In genomic region chr12:46390881-46391280, GRCh38 we compare ENCODE assay signal across 10 cellular contexts. TPM values are rescaled to one million over a fixed set of nuclear protein-coding genes. Genes with fewer than 3 reads are reported as not detected.
DNase-seq lines count a peak whose midpoint lies in the region; ATAC-seq, FAIRE-seq and TF ChIP-seq lines count a peak whose summit lies in the region.
"Had no signal": no experiment of that assay in that cellular context is flagged by ENCODE, and none has a peak within 500 bp of the region (broad histone marks: within the 10 kb centered on the region; RNA-seq: fewer than 3 reads in every experiment).

No MANE protein-coding gene starts in this region.

- no peaks in the 10 kb centered on the region for H3K27me3 ChIP-seq in CD4-positive, CD25-positive, alpha-beta regulatory T cell (ENCODE audit: control insufficient read depth, insufficient read depth, low read length)
- H3K27me3 ChIP-seq in GM23338 (ENCODE audit: insufficient read depth) (no peaks in the 10 kb centered on the region), K562 (ENCODE audit: control insufficient read depth in 2 of 2, insufficient read depth in 2 of 2, low read length in 2 of 2) (no peaks in the 10 kb centered on the region)
- H3K27me3 ChIP-seq: MG63 had no signal

- intact Hi-C loops in K562 (cut with micrococcal nuclease): no loop called here

- no peak overlapping the region for H2AFZ ChIP-seq in GM23338
- peak overlapping the region; percentile 37; the same call in 1 of the 2 replicates for H2AFZ ChIP-seq in K562 (ENCODE audit: low read depth, low read length)

- no peak overlapping the region for H3K4me3 ChIP-seq in CD4-positive, CD25-positive, alpha-beta regulatory T cell (ENCODE audit: low read depth, low read length)
- H3K4me3 ChIP-seq in GM23338: no peak overlapping the region; the same call in 1 of the 2 replicates
- H3K4me3 ChIP-seq in K562: no peak overlapping the region
- H3K4me3 ChIP-seq: MG63 had no signal

- no peak for ATAC-seq in CD4-positive, CD25-positive, alpha-beta regulatory T cell (ENCODE audit: low read depth in 2 of 2)
- ATAC-seq in GM23338 (peak; percentile 27), K562 (peak; percentile 12; the same call in 2 of the 3 replicates), HG02610 (IDR thresholded peaks at IDR 0.05; ENCODE audit: unreplicated experiment) (no peak), esophagus mucosa (no peak)

- no peak for DNase-seq in CD4-positive, CD25-positive, alpha-beta regulatory T cell
- peak; percentile 28 for DNase-seq in GM23338 (ENCODE audit: low spot score)
- no peak for DNase-seq in K562 (ENCODE audit: extremely low read depth in 1 of 4, low spot score in 3 of 4)
- no peak for DNase-seq in substantia nigra (lab: John Stamatoyannopoulos, UW)
- no peak for DNase-seq in NCI-H345 (lab: John Stamatoyannopoulos, UW)
- DNase-seq: central memory CD4-positive, alpha-beta T cell; MG63 had no signal

- no peak for TF ChIP-seq POLR2A in K562 (conservative IDR thresholded peaks at IDR 0.05)

- H3K27ac ChIP-seq in CD4-positive, CD25-positive, alpha-beta regulatory T cell (ENCODE audit: insufficient read depth, low read length, poor library complexity, severe bottlenecking): no peak overlapping the region
- H3K27ac ChIP-seq in GM23338 (ENCODE audit: low read depth) (peak overlapping the region; percentile 69), K562 (ENCODE audit: extremely low read depth, low read depth, low read length) (no peak overlapping the region), substantia nigra (ENCODE audit: low read depth, low read length, poor library complexity, severe bottlenecking) (no peak overlapping the region)

- H3K79me2 ChIP-seq in GM23338 (replicated peaks; ENCODE audit: insufficient read depth) (peaks cover 5% of the 10 kb centered on the region; the same call in 1 of the 2 replicates), K562 (ENCODE audit: control insufficient read depth, insufficient read depth, low read length) (peaks cover 6% of the 10 kb centered on the region; the same call in 2 of the 3 replicates)

- H3K36me3 ChIP-seq in CD4-positive, CD25-positive, alpha-beta regulatory T cell (ENCODE audit: control insufficient read depth, insufficient read depth, low read length): no peaks in the 10 kb centered on the region
- H3K36me3 ChIP-seq in GM23338 (ENCODE audit: insufficient read depth): peaks cover 6% of the 10 kb centered on the region; the same call in 1 of the 2 replicates
- H3K36me3 ChIP-seq in K562 (ENCODE audit: control insufficient read depth, insufficient read depth, low read length): no peaks in the 10 kb centered on the region

- H3K36me3 Mint-ChIP-seq in CD4-positive, CD25-positive, alpha-beta regulatory T cell: peaks cover 49% of the 10 kb centered on the region
- H3K36me3 Mint-ChIP-seq in GM23338 (ENCODE audit: low read depth): peaks cover 65% of the 10 kb centered on the region
- peaks cover 17% of the 10 kb centered on the region for H3K36me3 Mint-ChIP-seq in nephron (ENCODE audit: low read depth)

- peaks cover 0 to 3% (median 0%) of the 10 kb centered on the region in 7 donors for H3K9me3 Mint-ChIP-seq in CD4-positive, CD25-positive, alpha-beta regulatory T cell
- peaks cover 6% of the 10 kb centered on the region for H3K9me3 Mint-ChIP-seq in GM23338
- no peaks in the 10 kb centered on the region for H3K9me3 Mint-ChIP-seq in nephron

- peaks cover 2% of the 10 kb centered on the region for H3K9me1 ChIP-seq in K562 (ENCODE audit: control insufficient read depth, insufficient read depth, low read length)

- no peaks in the 10 kb centered on the region for H3K9me3 ChIP-seq in CD4-positive, CD25-positive, alpha-beta regulatory T cell (ENCODE audit: control insufficient read depth in 2 of 2, low read length in 2 of 2)
- no peaks in the 10 kb centered on the region for H3K9me3 ChIP-seq in K562 (replicated peaks; ENCODE audit: control insufficient read depth, insufficient read depth, low read depth, low read length)
- H3K9me3 ChIP-seq: MG63 had no signal

- BruUV-seq in K562 (replicated peaks; lab: Mats Ljungman, UMichigan): no TSS peak

- no peak for TF ChIP-seq CTCF in GM23338 (conservative IDR thresholded peaks at IDR 0.05; ENCODE audit: low read depth in 2 of 2)
- TF ChIP-seq CTCF in K562 (IDR thresholded peaks at IDR 0.05 in 2 of 3, conservative IDR thresholded peaks at IDR 0.05 in 1 of 3; ENCODE audit: insufficient read depth in 2 of 3, low read depth in 1 of 3, low read length in 3 of 3): no peak
- no peak for TF ChIP-seq CTCF in nephron (IDR thresholded peaks at IDR 0.05; ENCODE audit: unreplicated experiment in 3 of 3)

- H3K4me2 ChIP-seq in GM23338 (peak overlapping the region; percentile 41), K562 (ENCODE audit: insufficient read depth, low read length) (0 out of 2 replicates have a peak overlapping the region, but pooled peaks have one; percentile 13)

- in situ Hi-C loops in K562 (cut with MboI): no loop called here

- H3K4me1 Mint-ChIP-seq in CD4-positive, CD25-positive, alpha-beta regulatory T cell: peaks cover 9 to 39% (median 28%) of the 10 kb centered on the region in 4 donors
- H3K4me1 Mint-ChIP-seq in GM23338 (peaks cover 81% of the 10 kb centered on the region), nephron (peaks cover 75% of the 10 kb centered on the region)

- H3F3A ChIP-seq in GM23338 (replicated peaks; ENCODE audit: low read depth): peaks cover 10% of the 10 kb centered on the region; the same call in 1 of the 2 replicates

- H3K27me3 Mint-ChIP-seq in CD4-positive, CD25-positive, alpha-beta regulatory T cell: no peaks in the 10 kb centered on the region
- peaks cover 1% of the 10 kb centered on the region for H3K27me3 Mint-ChIP-seq in GM23338 (ENCODE audit: insufficient read depth, low read depth, poor library complexity)
- no peaks in the 10 kb centered on the region for H3K27me3 Mint-ChIP-seq in nephron (ENCODE audit: low read depth)

- no peak overlapping the region for H3K4me3 Mint-ChIP-seq in CD4-positive, CD25-positive, alpha-beta regulatory T cell
- H3K4me3 Mint-ChIP-seq in GM23338 (peak overlapping the region; percentile 6; the same call in 1 of the 3 replicates), nephron (no peak overlapping the region)

- CTCF ChIA-PET in K562 (lab: Yijun Ruan, JAX; ENCODE audit: low intra/inter-chr PET ratio): no interaction called here

- peak overlapping the region in 2 of 3 donors; percentile 16 to 34 for H3K27ac Mint-ChIP-seq in CD4-positive, CD25-positive, alpha-beta regulatory T cell
- H3K27ac Mint-ChIP-seq in GM23338 (peak overlapping the region; percentile 43; the same call in 1 of the 2 replicates), nephron (peak overlapping the region in 2 of 3 experiments; percentile 71 to 93)

- no peaks in the 10 kb centered on the region for H4K20me1 ChIP-seq in GM23338 (replicated peaks; ENCODE audit: insufficient read depth)
- H4K20me1 ChIP-seq in K562 (replicated peaks; ENCODE audit: control insufficient read depth, insufficient read depth, low read length): no peaks in the 10 kb centered on the region

- WGBS in K562 (ENCODE audit: insufficient coverage, low coverage, missing lambda C conversion rate): 60% methylated on average over 4 of the region's 4 CpGs

- no peak for TF ChIP-seq RAD21 in K562 (CRISPR knock-in tag; conservative IDR thresholded peaks at IDR 0.05 in 1 of 2, IDR thresholded peaks at IDR 0.05 in 1 of 2)

- no peak for TF ChIP-seq EP300 in K562 (IDR thresholded peaks at IDR 0.05; ENCODE audit: low read length)

- peaks cover 19% of the 10 kb centered on the region for H3K4me1 ChIP-seq in CD4-positive, CD25-positive, alpha-beta regulatory T cell (ENCODE audit: control insufficient read depth, insufficient read depth, low read length, poor library complexity, severe bottlenecking)
- H3K4me1 ChIP-seq in GM23338 (ENCODE audit: insufficient read depth): peaks cover 71% of the 10 kb centered on the region
- H3K4me1 ChIP-seq in K562 (replicated peaks in 1 of 2; ENCODE audit: control insufficient read depth in 2 of 2, insufficient read depth in 2 of 2, low read length in 2 of 2): peaks cover 3 to 32% of the 10 kb centered on the region in 2 experiments; a peak in 4 of 5 replicates

- no peak overlapping the region for H3K9ac ChIP-seq in K562 (ENCODE audit: insufficient read depth in 1 of 2, low read depth in 2 of 2, low read length in 2 of 2)

- POLR2A ChIA-PET in K562 (lab: Yijun Ruan, JAX): interaction anchor here (0.5 kb wide), 1 partner anchor 10 kb away, joined by 3 read pairs; no protein-coding TSS in a partner anchor

- H3K9me2 ChIP-seq in GM23338 (ENCODE audit: insufficient read depth): no peaks in the 10 kb centered on the region

- no peak for FAIRE-seq in K562 (lab: Jason Lieb, UNC)

RNA-seq across cellular contexts. Expression of gene SLC38A2, which starts 18.3 kb away (rescaled TPM):
- total RNA-seq in CD4-positive, CD25-positive, alpha-beta regulatory T cell: 186 TPM
- polyA plus RNA-seq in CD4-positive, CD25-positive, alpha-beta regulatory T cell: 100 to 1,000 TPM in 1 of 4 donors, 10 to 100 TPM in 3; 53.0 to 110 (median 80.1) TPM
- total RNA-seq in GM23338 (2014; rRNA removed; shearing (Covaris generic)): 665 and 718 TPM in 2 replicates
- 168 and 181 TPM in 2 replicates for polyA plus RNA-seq in GM23338 (2016; fragmentation: Nextera tagmentation; extraction: Ambion mirVana)
- total RNA-seq in K562 (2011; cell fraction: chromatin; rRNA removed; ENCODE audit: low replicate concordance): 290 and 561 TPM in 2 replicates
- total RNA-seq in K562 (2011; cell fraction: nucleolus; rRNA removed): 141 TPM in 2 replicates
- 257 and 355 TPM in 2 replicates for total RNA-seq in K562 (2011; cell fraction: nucleoplasm; rRNA removed)
- 176 and 194 TPM in 2 replicates for total RNA-seq in K562 (2014; rRNA removed)
- total RNA-seq in K562 (2014; rRNA removed; fragmentation: Illumina TruSeq; extraction: Trizol): 227 and 308 TPM in 2 replicates
- 106 and 114 TPM in 2 replicates for total RNA-seq in K562 (2015; rRNA removed; fragmentation: Illumina TruSeq; extraction: Trizol)
- total RNA-seq in K562 (2021): 249 and 292 TPM in 2 replicates
- 122 and 143 TPM in 2 replicates for polyA plus RNA-seq in K562 (2011; rRNA removed)
- polyA plus RNA-seq in K562 (2011; cell fraction: cytosol; rRNA removed): 83.9 and 91.7 TPM in 2 replicates
- 241 and 296 TPM in 2 replicates for polyA plus RNA-seq in K562 (2011; cell fraction: nucleus; rRNA removed)
- 79.7 and 147 TPM in 2 replicates for polyA plus RNA-seq in K562 (2012)
- polyA plus RNA-seq in K562 (2014; fragmentation: Illumina TruSeq; extraction: Trizol): 180 and 209 TPM in 2 replicates
- polyA plus RNA-seq in K562 (2014; fragmentation: Nextera tagmentation; extraction: Ambion mirVana): 100 to 1,000 TPM in 1 of 2 experiments, 10 to 100 TPM in 1; 98.7 to 132 TPM
- polyA plus RNA-seq in K562 (2014; rRNA removed): 117 and 130 TPM in 2 replicates
- polyA minus RNA-seq in K562 (2011; rRNA and poly(A)+ RNA removed): 176 and 180 TPM in 2 replicates
- 73.8 and 122 TPM in 2 replicates for polyA minus RNA-seq in K562 (2011; cell fraction: cytosol; rRNA and poly(A)+ RNA removed)
- 275 and 440 TPM in 2 replicates for polyA minus RNA-seq in K562 (2011; cell fraction: nucleus; rRNA and poly(A)+ RNA removed)
- 245 TPM for total RNA-seq in esophagus mucosa

Comparison
In these comparisons a context has a peak if more than half of its experiments do, and no peak if none do; other contexts are left out.
1. ATAC-seq: peak in GM23338 (single experiment) and K562 (single experiment); none in CD4-positive, CD25-positive, alpha-beta regulatory T cell (0 of 2), HG02610 (single experiment) and esophagus mucosa (single experiment).
2. H3K27ac Mint-ChIP-seq: peak in every context shown above with its lines; median percentile 82 in nephron; 43 in GM23338; 25 in CD4-positive, CD25-positive, alpha-beta regulatory T cell.